8 cellular contexts compared by ENCODE assay signal in genomic region chr12:55982319-55982936, GRCh38. TPM values are rescaled to one million over a fixed set of nuclear protein-coding genes. Genes with fewer than 3 reads are reported as not detected.
A peak's percentile ranks its signal among the peaks of the same experiment; 100 is the strongest.
DNase-seq lines count a peak whose midpoint lies in the region; ATAC-seq and TF ChIP-seq lines count a peak whose summit lies in the region.
"Had no signal": no experiment of that assay in that cellular context is flagged by ENCODE, and none has a peak within 500 bp of the region (broad histone marks: within the 10 kb centered on the region; RNA-seq: fewer than 3 reads in every experiment).

No MANE protein-coding gene starts in this region.

- no peak overlapping the region for H2AFZ ChIP-seq in trophoblast cell (ENCODE audit: insufficient read depth, low read length, poor library complexity)

- H4K8ac ChIP-seq in trophoblast cell (ENCODE audit: low read depth, low read length): no peak overlapping the region

- H2BK12ac ChIP-seq in trophoblast cell (ENCODE audit: low read length): no peak overlapping the region

- H3K9ac ChIP-seq in trophoblast cell (ENCODE audit: low read length): no peak overlapping the region

- no peak overlapping the region for H4K91ac ChIP-seq in trophoblast cell (ENCODE audit: low read depth, low read length)

- DNase-seq in MV-4-11 (lab: John Stamatoyannopoulos, UW) (peak; percentile 68), trophoblast cell (no peak), HCEC 1CT (no peak), coronary artery (ENCODE audit: low spot score) (no peak)
- DNase-seq: dorsolateral prefrontal cortex had no signal

- no peaks in the 10 kb centered on the region for H3K79me2 ChIP-seq in trophoblast cell (ENCODE audit: control insufficient read depth, insufficient read depth, low read length, poor library complexity)

- H2BK5ac ChIP-seq in trophoblast cell (ENCODE audit: low read depth, low read length, poor library complexity): no peak overlapping the region

- no peaks in the 10 kb centered on the region for H3K4me1 ChIP-seq in trophoblast cell (ENCODE audit: control insufficient read depth in 1 of 2, insufficient read depth in 2 of 2, low read length in 2 of 2)

- H4K12ac ChIP-seq in trophoblast cell (ENCODE audit: low read depth, low read length): no peak overlapping the region

- TF ChIP-seq CTCF in coronary artery (IDR thresholded peaks at IDR 0.05): no peak

- peaks cover 29 to 46% of the 10 kb centered on the region in 2 experiments for H3K36me3 ChIP-seq in trophoblast cell (ENCODE audit: control insufficient read depth in 1 of 2, insufficient read depth in 2 of 2, low read length in 2 of 2)

- ATAC-seq in GM18907 (IDR thresholded peaks at IDR 0.05; ENCODE audit: unreplicated experiment) (peak; percentile 82), HG02642 (IDR thresholded peaks at IDR 0.05; ENCODE audit: poor library complexity, unreplicated experiment) (peak; percentile 63)
- ATAC-seq in activated CD4-positive, CD25-positive, alpha-beta regulatory T cell treated with anti-CD3 and anti-CD28 coated beads, Interleukin-2, amount 50 U/mL, for 24 hours: no peak

- no peak overlapping the region for H3K4me2 ChIP-seq in trophoblast cell (ENCODE audit: low read length)

- H3K27ac ChIP-seq in trophoblast cell (ENCODE audit: low read depth, low read length) (no peak overlapping the region), coronary artery (no peak overlapping the region)
- H3K27ac ChIP-seq: dorsolateral prefrontal cortex had no signal

- no peak overlapping the region for H3K4me3 ChIP-seq in trophoblast cell (ENCODE audit: low read depth, low read length)
- no peak overlapping the region for H3K4me3 ChIP-seq in coronary artery
- H3K4me3 ChIP-seq: dorsolateral prefrontal cortex had no signal

- no peak overlapping the region for H2AK5ac ChIP-seq in trophoblast cell (ENCODE audit: low read length)

- no peaks in the 10 kb centered on the region for H3K9me3 ChIP-seq in trophoblast cell (ENCODE audit: insufficient read depth, low read depth, low read length)

- H3K27me3 ChIP-seq in trophoblast cell (ENCODE audit: insufficient read depth, low read length): no peaks in the 10 kb centered on the region
- H3K27me3 ChIP-seq: dorsolateral prefrontal cortex had no signal

- no peak overlapping the region for H3K23ac ChIP-seq in trophoblast cell (ENCODE audit: low read length)

- H3K18ac ChIP-seq in trophoblast cell (ENCODE audit: low read length): no peak overlapping the region

- no CpG with 5 or more reads among the region's 3 CpGs for WGBS in trophoblast cell (ENCODE audit: extremely low coverage, insufficient coverage, insufficient read length)

- H3K4ac ChIP-seq in trophoblast cell (ENCODE audit: low read depth, low read length): peak overlapping the region; percentile 96

- no peaks in the 10 kb centered on the region for H3K79me1 ChIP-seq in trophoblast cell (ENCODE audit: low read length)

- H2BK120ac ChIP-seq in trophoblast cell (ENCODE audit: insufficient read depth, low read length, poor library complexity): no peak overlapping the region

- peak overlapping the region; percentile 64 for H3K14ac ChIP-seq in trophoblast cell (ENCODE audit: low read length)

RNA-seq across cellular contexts. Expression of gene RAB5B, which starts 8.6 kb away (rescaled TPM):
- 126 and 127 TPM in 2 replicates for polyA plus RNA-seq in trophoblast cell (2013)

RNA-seq across cellular contexts. Expression of gene SUOX, which starts 14.6 kb away (rescaled TPM):
- polyA plus RNA-seq in trophoblast cell (2013): 22.7 and 23.0 TPM in 2 replicates

RNA-seq across cellular contexts. Expression of gene CDK2, which starts 15.8 kb away (rescaled TPM):
- 132 and 144 TPM in 2 replicates for polyA plus RNA-seq in trophoblast cell (2013)

RNA-seq across cellular contexts. Expression of gene PMEL, which starts 16.6 kb away (rescaled TPM):
- 31.7 and 33.8 TPM in 2 replicates for polyA plus RNA-seq in trophoblast cell (2013)

RNA-seq across cellular contexts. Expression of gene IKZF4, which starts 38.4 kb away (rescaled TPM):
- 5.2 and 5.4 TPM in 2 replicates for polyA plus RNA-seq in trophoblast cell (2013)

Comparison
In these comparisons a context has a peak if more than half of its experiments do, and no peak if none do; other contexts are left out.
1. ATAC-seq: peak in GM18907 (single experiment) and HG02642 (single experiment); none in activated CD4-positive, CD25-positive, alpha-beta regulatory T cell treated with anti-CD3 and anti-CD28 coated beads, Interleukin-2, amount 50 U/mL, for 24 hours (0 of 2).